ENCODE assay signal across 8 cellular contexts in the genomic region with DNA sequence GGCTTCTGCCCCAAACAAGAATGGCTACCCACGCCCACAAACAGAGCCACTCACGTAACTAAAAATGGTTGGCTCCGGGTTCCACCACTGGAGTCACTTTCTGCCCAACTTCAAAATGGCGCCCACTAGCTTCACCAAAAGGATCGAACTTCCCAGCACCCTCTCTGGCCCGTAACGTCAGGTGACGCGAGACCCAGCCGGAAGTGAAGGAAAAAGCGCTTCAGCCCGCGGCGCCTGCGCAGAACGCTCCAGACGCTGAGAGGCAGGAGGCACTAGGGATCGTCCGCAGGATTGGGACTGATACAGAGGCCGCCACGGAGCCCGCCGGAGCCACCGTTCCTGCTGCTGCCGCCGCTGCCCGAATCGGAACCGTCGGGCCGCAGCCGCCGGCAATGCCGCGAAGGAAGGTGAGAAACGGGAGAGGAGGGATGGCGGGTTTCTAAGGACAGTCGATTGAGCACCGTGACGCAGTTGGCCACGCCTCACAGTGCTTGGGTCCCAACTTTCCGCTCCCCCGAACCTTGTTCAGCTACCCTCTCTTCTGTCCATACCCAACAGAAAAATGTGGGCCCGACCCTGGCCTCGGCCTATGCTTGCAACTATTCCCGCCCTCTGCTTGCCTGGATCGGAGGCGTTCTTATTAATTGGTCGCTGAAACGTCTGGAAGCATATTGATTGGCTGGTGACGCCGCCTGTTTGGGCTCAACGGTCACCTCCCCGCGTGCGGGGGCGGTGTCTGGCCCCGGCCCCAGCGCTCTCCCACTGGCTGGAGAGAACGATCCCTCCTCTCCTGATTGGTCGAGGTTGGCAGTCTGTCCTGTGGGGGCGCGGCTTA. TPM values are rescaled to one million over a fixed set of nuclear protein-coding genes. Genes with fewer than 3 reads are reported as not detected.
DNase-seq lines count a peak whose midpoint lies in the region; ATAC-seq, FAIRE-seq and TF ChIP-seq lines count a peak whose summit lies in the region.

Gene KAT7 (plus strand): TSS at position 239 of the 835 bp plus-strand sequence. CDS start 154 bp downstream, at position 393.

- peak within 1 kb of the TSS; percentile 88 for H3K18ac ChIP-seq in H1 (ENCODE audit: extremely low read depth, low read length)

- H3K4ac ChIP-seq in H1 (replicated peaks; ENCODE audit: insufficient read length, low read depth, low read length): no peak within 1 kb of the TSS

- POLR2A ChIA-PET in H1 (lab: Charles Lee; ENCODE audit: partially characterized antibody): interaction anchor here (0.6 to 4.6 kb wide), 32 partner anchors 9 to 837 kb away, joined by 3 to 37 read pairs (median 4); partner anchors contain the start of genes FAM117A, SLC35B1 and TAC4

- no peak within 1 kb of the TSS for H3K23ac ChIP-seq in H1 (ENCODE audit: insufficient read length)

- H3K79me1 ChIP-seq in H1 (ENCODE audit: low read depth, low read length): peaks cover 3% of the 10 kb centered on the region

- no peaks in the 10 kb centered on the region for H3K9me3 Mint-ChIP-seq in activated CD8-positive, alpha-beta memory T cell treated with anti-CD3 and anti-CD28 coated beads, Interleukin-2, amount 10 ng/mL, durations not matched to agents 7 days and 5 days (ENCODE audit: low read depth)
- H3K9me3 Mint-ChIP-seq in memory B cell: peaks cover 3% of the 10 kb centered on the region

- peak within 1 kb of the TSS; percentile 79 for H4K5ac ChIP-seq in H1 (ENCODE audit: insufficient read length, low read depth, low read length)

- H2AFZ ChIP-seq in H1 (ENCODE audit: low read length): peak within 1 kb of the TSS; percentile 62

- DNase-seq in COR-L47 (lab: John Stamatoyannopoulos, UW): peak; percentile 99
- peak in 75 of 76 experiments; percentile 78 to 100 (median 98) for DNase-seq in HUDEP-2 (lab: John Stamatoyannopoulos, UW; ENCODE audit: unreplicated experiment in 76 of 76)
- DNase-seq in NT2/D1 (ENCODE audit: low read depth, low spot score): peak; percentile 94
- DNase-seq in activated CD8-positive, alpha-beta memory T cell treated with anti-CD3 and anti-CD28 coated beads, Interleukin-2, amount 10 ng/mL, durations not matched to agents 7 days and 5 days: peak; percentile 99
- DNase-seq in H1 (ENCODE audit: low read depth in 1 of 2, low spot score in 2 of 2): peak; percentile 97
- DNase-seq in memory B cell (ENCODE audit: low spot score in 2 of 2): peak; percentile 94 to 96
- DNase-seq in stimulated activated CD8-positive, alpha-beta memory T cell treated with anti-CD3 and anti-CD28 coated beads, Interleukin-12 subunit alpha, Interleukin-12 subunit beta, amount 100 ng/mL, for 24 hours (ENCODE audit: extremely low read depth): peak; percentile 98

- no peak for TF ChIP-seq RAD21 in H1 (IDR thresholded peaks at IDR 0.05 in 1 of 2, conservative IDR thresholded peaks at IDR 0.05 in 1 of 2; ENCODE audit: low read depth in 2 of 2, low read length in 2 of 2)

- H3K23me2 ChIP-seq in H1 (ENCODE audit: low read depth, low read length): peaks cover 5% of the 10 kb centered on the region; the same call in 1 of the 2 replicates

- ATAC-seq in GM21381 (IDR thresholded peaks at IDR 0.05; ENCODE audit: unreplicated experiment) (peak; percentile 88), memory B cell (ENCODE audit: low read depth) (peak; percentile 78)
- ATAC-seq in activated CD8-positive, alpha-beta memory T cell treated with anti-CD3 and anti-CD28 coated beads, Interleukin-2, amount 10 ng/mL, durations not matched to agents 7 days and 5 days: peak; percentile 95

- H2BK5ac ChIP-seq in H1 (ENCODE audit: low read depth, low read length): peak within 1 kb of the TSS; percentile 99

- no peak for TF ChIP-seq EP300 in H1 (IDR thresholded peaks at IDR 0.05; ENCODE audit: borderline replicate concordance in 1 of 2, low read depth in 2 of 2, low read length in 2 of 2)

- peaks cover 2 to 9% of the 10 kb centered on the region in 2 experiments for H4K20me1 ChIP-seq in H1 (replicated peaks in 1 of 2; ENCODE audit: control insufficient read depth in 1 of 2, insufficient read depth in 2 of 2, low read length in 2 of 2)

- H3K36me3 Mint-ChIP-seq in activated CD8-positive, alpha-beta memory T cell treated with anti-CD3 and anti-CD28 coated beads, Interleukin-2, amount 10 ng/mL, durations not matched to agents 7 days and 5 days: peaks cover 31% of the 10 kb centered on the region
- peaks cover 17% of the 10 kb centered on the region for H3K36me3 Mint-ChIP-seq in memory B cell

- H4K91ac ChIP-seq in H1 (replicated peaks; ENCODE audit: insufficient read length, low read length): peak within 1 kb of the TSS; percentile 86

- peak within 1 kb of the TSS; percentile 99; the same call in 1 of the 2 replicates for H4K8ac ChIP-seq in H1 (ENCODE audit: extremely low read depth, insufficient read depth, low read length)

- no peak within 1 kb of the TSS for H2BK20ac ChIP-seq in H1 (ENCODE audit: low read length)

- H3K56ac ChIP-seq in H1 (replicated peaks; ENCODE audit: insufficient read length, low read depth, low read length): peak within 1 kb of the TSS; percentile 77

- H3K9me3 ChIP-seq in NT2/D1 (ENCODE audit: insufficient read depth, low read length) (no peaks in the 10 kb centered on the region), H1 (ENCODE audit: insufficient read depth in 2 of 2, low read depth in 1 of 2, low read length in 1 of 2) (no peaks in the 10 kb centered on the region)

- no peaks in the 10 kb centered on the region for H3K27me3 ChIP-seq in NT2/D1 (ENCODE audit: insufficient read depth, insufficient read length)
- peaks cover 0 to 3% (median 0%) of the 10 kb centered on the region in 4 experiments; a peak in 2 of 7 replicates for H3K27me3 ChIP-seq in H1 (replicated peaks in 1 of 4; ENCODE audit: control insufficient read depth in 3 of 4, extremely low read depth in 1 of 4, insufficient read depth in 3 of 4, low read length in 3 of 4)

- H3K79me2 ChIP-seq in H1 (ENCODE audit: control insufficient read depth in 1 of 2, insufficient read depth in 2 of 2, low read length in 2 of 2): peaks cover 13 to 42% of the 10 kb centered on the region in 2 experiments

- no peak within 1 kb of the TSS; the same call in 1 of the 2 replicates for H2BK12ac ChIP-seq in H1 (ENCODE audit: low read depth, low read length)

- peak within 1 kb of the TSS; percentile 25 for H2BK120ac ChIP-seq in H1 (replicated peaks; ENCODE audit: low read depth, low read length)

- H3K27me3 Mint-ChIP-seq in activated CD8-positive, alpha-beta memory T cell treated with anti-CD3 and anti-CD28 coated beads, Interleukin-2, amount 10 ng/mL, durations not matched to agents 7 days and 5 days: no peaks in the 10 kb centered on the region
- H3K27me3 Mint-ChIP-seq in memory B cell: no peaks in the 10 kb centered on the region

- CTCF ChIA-PET in activated CD8-positive, alpha-beta memory T cell treated with anti-CD3 and anti-CD28 coated beads, Interleukin-2, amount 10 ng/mL, durations not matched to agents 7 days and 5 days (lab: Charles Lee): interaction anchor here (0.7 to 5.3 kb wide), 16 partner anchors 10 to 231 kb away, joined by 3 to 31 read pairs (median 4); partner anchors contain the start of genes FAM117A and SLC35B1
- CTCF ChIA-PET in H1 (lab: Charles Lee; ENCODE audit: partially characterized antibody): interaction anchor here (0.9 to 1.6 kb wide), 4 partner anchors 58 to 218 kb away, joined by 3 read pairs; no protein-coding TSS in a partner anchor

- peak within 1 kb of the TSS; percentile 100 for H3K9ac ChIP-seq in NT2/D1 (ENCODE audit: insufficient read length, low read depth)
- H3K9ac ChIP-seq in H1 (replicated peaks in 1 of 4; ENCODE audit: extremely low read depth in 1 of 4, low read depth in 3 of 4, low read length in 3 of 4): peak within 1 kb of the TSS; percentile 97 to 100 (median 100)

- WGBS in H1 (ENCODE audit: extremely low coverage in 1 of 2, insufficient coverage in 1 of 2, insufficient read length in 1 of 2, insufficient replicate concordance in 2 of 2, low coverage in 1 of 2, low lambda C conversion rate in 2 of 2, missing lambda C conversion rate in 1 of 2), 2 experiments: 2% methylated on average over 39 of the region's 63 CpGs; no CpG with 5 or more reads in 1 of the 2 experiments

- H2BK15ac ChIP-seq in H1 (ENCODE audit: low read length): no peak within 1 kb of the TSS

- peak within 1 kb of the TSS; percentile 74 for H3K14ac ChIP-seq in H1 (ENCODE audit: insufficient read length)

- H2AK5ac ChIP-seq in H1 (ENCODE audit: low read depth, low read length): peak within 1 kb of the TSS; percentile 61

- H3K27ac ChIP-seq in H1 (ENCODE audit: low read depth, low read length): peak within 1 kb of the TSS; percentile 99

- peak within 1 kb of the TSS; percentile 97 for H3K27ac Mint-ChIP-seq in activated CD8-positive, alpha-beta memory T cell treated with anti-CD3 and anti-CD28 coated beads, Interleukin-2, amount 10 ng/mL, durations not matched to agents 7 days and 5 days
- H3K27ac Mint-ChIP-seq in memory B cell: peak within 1 kb of the TSS; percentile 100

- peak within 1 kb of the TSS; percentile 91 for H3K4me3 Mint-ChIP-seq in activated CD8-positive, alpha-beta memory T cell treated with anti-CD3 and anti-CD28 coated beads, Interleukin-2, amount 10 ng/mL, durations not matched to agents 7 days and 5 days
- peak within 1 kb of the TSS; percentile 92 for H3K4me3 Mint-ChIP-seq in memory B cell

- peaks cover 53% of the 10 kb centered on the region for H3K4me1 Mint-ChIP-seq in activated CD8-positive, alpha-beta memory T cell treated with anti-CD3 and anti-CD28 coated beads, Interleukin-2, amount 10 ng/mL, durations not matched to agents 7 days and 5 days
- peaks cover 14% of the 10 kb centered on the region for H3K4me1 Mint-ChIP-seq in memory B cell

- H3K4me1 ChIP-seq in NT2/D1 (ENCODE audit: insufficient read depth, insufficient read length) (no peaks in the 10 kb centered on the region), H1 (replicated peaks in 1 of 4; ENCODE audit: control insufficient read depth in 3 of 4, insufficient read depth in 4 of 4, low read length in 3 of 4) (peaks cover 0 to 10% (median 1%) of the 10 kb centered on the region in 4 experiments; a peak in 3 of 7 replicates)

- peak within 1 kb of the TSS; percentile 100 for H3K4me3 ChIP-seq in NT2/D1 (ENCODE audit: insufficient read length, low read depth)
- H3K4me3 ChIP-seq in H1 (ENCODE audit: extremely low read depth in 1 of 4, insufficient read depth in 2 of 4, low read depth in 3 of 4, low read length in 4 of 4): peak within 1 kb of the TSS; percentile 96 to 100 (median 99)

- TF ChIP-seq POLR2A in H1 (IDR thresholded peaks at IDR 0.05; ENCODE audit: control extremely low read depth in 1 of 2, low read depth in 2 of 2, low read length in 2 of 2): peak; percentile 95 to 97

- H3K36me3 ChIP-seq in NT2/D1 (ENCODE audit: insufficient read depth, insufficient read length, low read length): peaks cover 32% of the 10 kb centered on the region
- H3K36me3 ChIP-seq in H1 (ENCODE audit: control insufficient read depth in 2 of 4, insufficient read depth in 4 of 4, low read length in 3 of 4): peaks cover 5 to 23% (median 13%) of the 10 kb centered on the region in 4 experiments; a peak in 7 of 8 replicates

- H3K4me2 ChIP-seq in H1 (ENCODE audit: insufficient read depth in 1 of 2, low read depth in 2 of 2, low read length in 2 of 2): peak within 1 kb of the TSS; percentile 84 to 99

- TF ChIP-seq CTCF in H1 (IDR thresholded peaks at IDR 0.05; ENCODE audit: control extremely low read depth in 1 of 3, insufficient read depth in 1 of 3, low read depth in 1 of 3, low read length in 3 of 3): no peak

- peak; percentile 68 for FAIRE-seq in H1 (lab: Jason Lieb, UNC)

RNA-seq across cellular contexts. Expression of gene KAT7, which starts in this region (rescaled TPM):
- 10 to 100 TPM; 76.9 to 80.6 TPM for total RNA-seq in activated CD8-positive, alpha-beta memory T cell treated with anti-CD3 and anti-CD28 coated beads, Interleukin-2, amount 10 ng/mL, durations not matched to agents 7 days and 5 days
- total RNA-seq in H1 (2021; fragmentation: NEBNext Ultra II Directional; extraction: Animal tissue kit (Norgen Biotek cat#: 25700)): 138 and 139 TPM in 2 replicates
- polyA plus RNA-seq in H1 (2011; rRNA removed): 56.2 and 90.9 TPM in 2 replicates
- 70.9 TPM for polyA plus RNA-seq in H1 (2011; cell fraction: cytosol; rRNA removed)
- polyA plus RNA-seq in H1 (2011; cell fraction: nucleus; rRNA removed): 44.8 TPM
- 68.5 to 97.8 TPM (median 78.6 TPM) in 4 replicates for polyA plus RNA-seq in H1 (2012, experiment 1 of 2)
- 57.4 TPM for polyA plus RNA-seq in H1 (2012, experiment 2 of 2)
- polyA plus RNA-seq in H1 (2013, experiment 1 of 2): 104 TPM
- polyA plus RNA-seq in H1 (2013, experiment 2 of 2): 104 TPM
- polyA minus RNA-seq in H1 (2011; rRNA and poly(A)+ RNA removed): 172 and 217 TPM in 2 replicates
- 115 TPM for polyA minus RNA-seq in H1 (2011; cell fraction: cytosol; rRNA and poly(A)+ RNA removed)
- 104 TPM for polyA minus RNA-seq in H1 (2011; cell fraction: nucleus; rRNA and poly(A)+ RNA removed)

Comparison
In these comparisons a context has a peak if more than half of its experiments do, and no peak if none do; other contexts are left out.
1. Peak in every context shown above with its lines: DNase-seq, ATAC-seq, H3K4me3 ChIP-seq and H3K27ac ChIP-seq.